In genomic region chr12:96241484-96242256, GRCh38 we compare ENCODE assay signal across 8 cellular contexts. TPM values are rescaled to one million over a fixed set of nuclear protein-coding genes. Genes with fewer than 3 reads are reported as not detected.
DNase-seq lines count a peak whose midpoint lies in the region; ATAC-seq lines count a peak whose summit lies in the region.

No MANE protein-coding gene starts in this region.

- peaks cover 60% of the 10 kb centered on the region for H3K36me3 Mint-ChIP-seq in effector memory CD8-positive, alpha-beta T cell (ENCODE audit: insufficient read depth)

- H3K27ac Mint-ChIP-seq in effector memory CD8-positive, alpha-beta T cell: peak overlapping the region; percentile 96 to 99

- no peaks in the 10 kb centered on the region for H3K9me3 Mint-ChIP-seq in effector memory CD8-positive, alpha-beta T cell

- H3K4me3 Mint-ChIP-seq in effector memory CD8-positive, alpha-beta T cell: peak overlapping the region; percentile 74 to 81

- intact Hi-C loops in posterior vena cava (cut with DNase I): loop anchor here in 1 of 2 donors (5.0 kb wide), 1 partner anchor 156 kb away; no protein-coding TSS in a partner anchor

- no peaks in the 10 kb centered on the region for H3K27me3 Mint-ChIP-seq in effector memory CD8-positive, alpha-beta T cell

- DNase-seq in CD1c-positive myeloid dendritic cell (ENCODE audit: extremely low spot score) (peak; percentile 68), posterior vena cava (ENCODE audit: low spot score) (peak; percentile 92), NCI-H146 treated with DMSO at 0.1 percent for 48 hours (lab: John Stamatoyannopoulos, UW; ENCODE audit: unreplicated experiment) (no peak), retina (no peak), RKO (ENCODE audit: low spot score) (no peak)
- peak; percentile 84 to 86 (median 86) for DNase-seq in effector memory CD8-positive, alpha-beta T cell

- peaks cover 58% of the 10 kb centered on the region in 2 donors for H3K4me1 Mint-ChIP-seq in effector memory CD8-positive, alpha-beta T cell (ENCODE audit: low read depth in 2 of 2)

- ATAC-seq in activated CD4-positive, CD25-positive, alpha-beta regulatory T cell treated with anti-CD3 and anti-CD28 coated beads, Interleukin-2, amount 50 U/mL, for 24 hours: peak; percentile 80 to 83
- peak; percentile 85 for ATAC-seq in effector memory CD8-positive, alpha-beta T cell (replicated peaks)
- ATAC-seq in GM19395 (IDR thresholded peaks at IDR 0.05; ENCODE audit: unreplicated experiment): no peak

RNA-seq across cellular contexts. Expression of gene ELK3, which starts 47.5 kb away (rescaled TPM):
- total RNA-seq in posterior vena cava: 10 to 100 TPM; 60.6 to 77.3 TPM

Comparison
In these comparisons a context has a peak if more than half of its experiments do, and no peak if none do; other contexts are left out.
1. DNase-seq: peak in CD1c-positive myeloid dendritic cell (single experiment), effector memory CD8-positive, alpha-beta T cell (3 of 3) and posterior vena cava (single experiment); none in NCI-H146 treated with DMSO at 0.1 percent for 48 hours (single experiment), retina (single experiment) and RKO (single experiment).